ENCODE assay signal across 8 cellular contexts in the genomic region with DNA sequence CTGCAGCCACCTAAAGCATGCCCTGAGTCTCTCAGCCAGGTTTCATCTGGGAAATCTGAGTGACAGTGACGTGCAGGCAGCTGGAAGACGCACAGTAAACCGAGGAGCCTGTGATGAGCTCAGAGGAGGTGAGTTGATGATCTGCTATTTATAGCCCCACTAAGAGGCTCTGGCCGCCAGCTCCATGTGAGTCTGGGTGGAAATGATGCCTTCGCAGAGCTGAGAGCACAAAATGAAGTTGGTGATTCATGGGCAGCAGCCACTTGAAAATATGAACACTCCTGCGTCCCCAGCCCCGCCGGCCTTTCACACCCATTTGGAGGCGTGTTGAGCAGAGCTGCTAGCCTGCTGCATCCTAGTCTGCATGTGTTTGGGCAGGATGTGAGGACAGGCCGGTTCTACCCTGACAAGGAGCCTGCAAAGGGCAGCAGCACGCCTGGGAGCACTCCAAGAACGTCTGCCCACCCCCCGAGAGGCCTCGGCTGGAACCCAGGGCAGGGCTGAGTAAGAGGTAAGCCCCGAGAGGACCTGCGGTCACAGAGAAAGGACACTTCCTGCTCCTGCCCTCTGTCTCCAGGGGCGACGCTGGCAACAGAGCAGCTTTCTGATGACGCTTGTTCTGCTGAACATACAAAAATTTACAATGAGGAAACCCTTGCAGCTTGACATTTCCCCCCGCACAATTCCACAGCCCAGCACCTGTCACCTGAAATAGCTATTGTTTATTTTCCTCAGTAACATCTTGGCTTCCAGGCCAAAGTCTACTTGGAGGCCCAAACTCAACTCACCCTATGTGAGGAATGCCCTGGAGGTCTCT. TPM values are rescaled to one million over a fixed set of nuclear protein-coding genes. Genes with fewer than 3 reads are reported as not detected.
DNase-seq lines count a peak whose midpoint lies in the region; ATAC-seq and TF ChIP-seq lines count a peak whose summit lies in the region.

No MANE protein-coding gene starts in this region.

- H3K36me3 Mint-ChIP-seq in stimulated activated naive B cell treated with anti-CD40 and anti-IgM and Interleukin-4, amounts not matched to agents 10 μg/mL and 1 μg/mL and 100 μg/mL, for 72 hours = no peaks in the 10 kb centered on the region

- ATAC-seq in GM18498 (IDR thresholded peaks at IDR 0.05; ENCODE audit: unreplicated experiment) = peak; percentile 79
- ATAC-seq in HG02759 (IDR thresholded peaks at IDR 0.05; ENCODE audit: unreplicated experiment) = peak; percentile 91
- ATAC-seq in stimulated activated naive B cell treated with anti-CD40 and anti-IgM and Interleukin-4, amounts not matched to agents 10 μg/mL and 1 μg/mL and 100 μg/mL, for 72 hours (replicated peaks) = peak; percentile 85 to 92
- ATAC-seq in omental fat pad (ENCODE audit: low FRiP score) = no peak

- no peaks in the 10 kb centered on the region for H3K27me3 ChIP-seq in dorsolateral prefrontal cortex

- no peak for TF ChIP-seq CTCF in dorsolateral prefrontal cortex (IDR thresholded peaks at IDR 0.05 in 54 of 56, conservative IDR thresholded peaks at IDR 0.05 in 2 of 56; ENCODE audit: low read depth in 1 of 56, partially characterized antibody in 56 of 56)
- no peak for TF ChIP-seq CTCF in omental fat pad (IDR thresholded peaks at IDR 0.05)

- H3K4me3 ChIP-seq in dorsolateral prefrontal cortex = peak overlapping the region in 4 of 59 donors; percentile 17 to 37 (median 26)

- H3K27me3 Mint-ChIP-seq in stimulated activated naive B cell treated with anti-CD40 and anti-IgM and Interleukin-4, amounts not matched to agents 10 μg/mL and 1 μg/mL and 100 μg/mL, for 72 hours = no peaks in the 10 kb centered on the region

- H3K4me3 Mint-ChIP-seq in stimulated activated naive B cell treated with anti-CD40 and anti-IgM and Interleukin-4, amounts not matched to agents 10 μg/mL and 1 μg/mL and 100 μg/mL, for 72 hours = peak overlapping the region; percentile 71 to 72

- peaks cover 45 to 75% of the 10 kb centered on the region in 2 donors for H3K4me1 Mint-ChIP-seq in stimulated activated naive B cell treated with anti-CD40 and anti-IgM and Interleukin-4, amounts not matched to agents 10 μg/mL and 1 μg/mL and 100 μg/mL, for 72 hours

- H3K9me3 Mint-ChIP-seq in stimulated activated naive B cell treated with anti-CD40 and anti-IgM and Interleukin-4, amounts not matched to agents 10 μg/mL and 1 μg/mL and 100 μg/mL, for 72 hours = no peaks in the 10 kb centered on the region

- intact Hi-C loops in dorsolateral prefrontal cortex (cut with DNase I) = no loop called here

- peak overlapping the region; percentile 100 for H3K27ac Mint-ChIP-seq in stimulated activated naive B cell treated with anti-CD40 and anti-IgM and Interleukin-4, amounts not matched to agents 10 μg/mL and 1 μg/mL and 100 μg/mL, for 72 hours

- DNase-seq in NCI-H187 treated with DMSO at 0.1 percent for 48 hours (lab: John Stamatoyannopoulos, UW) (peak; percentile 54), dorsolateral prefrontal cortex (peak; percentile 27 to 87 (median 66)), mucosa of gallbladder (ENCODE audit: low spot score) (peak; percentile 75), omental fat pad (ENCODE audit: low spot score) (no peak)
- peak; percentile 7 to 8 for DNase-seq in activated CD4-positive, alpha-beta T cell treated with anti-CD3 and anti-CD28 coated beads for 4 hours
- peak; percentile 85 for DNase-seq in stimulated activated naive B cell treated with anti-CD40 and anti-IgM and Interleukin-4, amounts not matched to agents 10 μg/mL and 1 μg/mL and 100 μg/mL, for 72 hours

- peak overlapping the region in 50 of 59 donors; percentile 0 to 90 (median 69) for H3K27ac ChIP-seq in dorsolateral prefrontal cortex

RNA-seq across cellular contexts. Expression of gene CDKN2AIPNL, which starts 25.1 kb away (rescaled TPM):
- 10 to 100 TPM; 16.6 to 49.6 (median 33.7) TPM for total RNA-seq in dorsolateral prefrontal cortex
- 18.0 TPM for total RNA-seq in mucosa of gallbladder
- 10 to 100 TPM; 10.2 to 20.4 (median 17.7) TPM for total RNA-seq in omental fat pad
